ENCODE assay signal across 12 cellular contexts in genomic region chr19:48698046-48698445, GRCh38. TPM values are rescaled to one million over a fixed set of nuclear protein-coding genes. Genes with fewer than 3 reads are reported as not detected.
DNase-seq lines count a peak whose midpoint lies in the region; ATAC-seq and FAIRE-seq lines count a peak whose summit lies in the region.
"Had no signal": no experiment of that assay in that cellular context is flagged by ENCODE, and none has a peak within 500 bp of the region (broad histone marks: within the 10 kb centered on the region; RNA-seq: fewer than 3 reads in every experiment).

No MANE protein-coding gene starts in this region.

- no peak for ATAC-seq in HG03442 (IDR thresholded peaks at IDR 0.05; ENCODE audit: unreplicated experiment)
- no peak for ATAC-seq in stimulated activated naive CD8-positive, alpha-beta T cell treated with anti-CD3 and anti-CD28 coated beads, Interleukin-15, Interleukin-2, amounts not matched to agents 100 U/mL and 50 U/mL, for 24 hours

- H3K4me3 ChIP-seq in H7 (ENCODE audit: insufficient read depth, low read depth, low read length) (no peak overlapping the region), small intestine (ENCODE audit: low read depth in 1 of 2, low read length in 2 of 2) (peak overlapping the region in 1 of 2 donors; percentile 60)
- H3K4me3 ChIP-seq: thyroid gland had no signal

- DNase-seq in H7 (peak; percentile 14), SK-MEL-5 (ENCODE audit: low read depth, low spot score) (peak; percentile 49), epithelial cell of prostate (ENCODE audit: low read depth, low spot score) (no peak), small intestine (peak; percentile 73), NCI-H526 treated with DMSO at 0.1 percent for 48 hours (lab: John Stamatoyannopoulos, UW) (no peak), NCI-H1417 treated with DMSO at 0.1 percent for 48 hours (lab: John Stamatoyannopoulos, UW) (no peak)
- DNase-seq in stimulated activated naive CD8-positive, alpha-beta T cell treated with anti-CD3 and anti-CD28 coated beads, Interleukin-15, Interleukin-2, amounts not matched to agents 100 U/mL and 50 U/mL, for 24 hours = no peak
- DNase-seq: activated effector memory CD4-positive, alpha-beta T cell treated with anti-CD3 and anti-CD28 coated beads, Interleukin-2, amount 50 U/mL, for 16 hours; thyroid gland had no signal

- WGBS in small intestine, 3 donors = 15 to 38% (median 25%) methylated on average over 4 of the region's 4 CpGs

- H3K36me3 ChIP-seq in H7 (replicated peaks; ENCODE audit: control insufficient read depth, insufficient read depth, low read length) = no peaks in the 10 kb centered on the region
- H3K36me3 ChIP-seq in small intestine (ENCODE audit: control insufficient read depth in 2 of 2, insufficient read depth in 2 of 2, low read length in 2 of 2) = peaks cover 2 to 3% of the 10 kb centered on the region in 2 donors
- H3K36me3 ChIP-seq: thyroid gland had no signal

- H3K27me3 ChIP-seq in H7 (ENCODE audit: control insufficient read depth, insufficient read depth, low read length) (no peaks in the 10 kb centered on the region), small intestine (ENCODE audit: control insufficient read depth in 2 of 2, insufficient read depth in 2 of 2, low read length in 2 of 2) (no peaks in the 10 kb centered on the region)
- H3K27me3 ChIP-seq: thyroid gland had no signal

- H3K27ac ChIP-seq in epithelial cell of prostate = peak overlapping the region; percentile 18
- H3K27ac ChIP-seq in small intestine (ENCODE audit: low read depth in 1 of 2, low read length in 1 of 2) = peak overlapping the region; percentile 22 to 29
- H3K27ac ChIP-seq: thyroid gland had no signal

- FAIRE-seq in small intestine (lab: Jason Lieb, UNC) = no peak
- FAIRE-seq: G401.6 had no signal

- H3K9me3 ChIP-seq in small intestine (ENCODE audit: control insufficient read depth, low read depth) = no peaks in the 10 kb centered on the region
- H3K9me3 ChIP-seq: thyroid gland had no signal

- no peaks in the 10 kb centered on the region for H3K4me1 ChIP-seq in small intestine (ENCODE audit: control insufficient read depth in 2 of 2, insufficient read depth in 1 of 2, low read depth in 1 of 2, low read length in 1 of 2)

- in situ Hi-C loops in SK-MEL-5 (cut with HindIII; ENCODE audit: low pct_unique_long_range_greater_than_20kb, low sequenced_read_pairs) = no loop called here

RNA-seq across cellular contexts. Expression of gene FUT2, which starts 2.3 kb away (rescaled TPM):
- total RNA-seq in H7 (2014; rRNA removed; shearing (Covaris generic)) = 0.78 and 1.8 TPM in 2 replicates
- total RNA-seq in SK-MEL-5 (2014; rRNA removed; shearing (Covaris generic)) = not detected in 2 replicates
- polyA plus RNA-seq in SK-MEL-5 (2015; cell fraction: cytosol; rRNA removed) = not detected in 2 replicates
- polyA plus RNA-seq in SK-MEL-5 (2015; cell fraction: nucleus; rRNA removed) = not detected in 2 replicates
- 100 to 1,000 TPM in 2 of 3 donors, 10 to 100 TPM in 1; 64.8 to 201 (median 127) TPM for polyA plus RNA-seq in small intestine

RNA-seq across cellular contexts. Expression of gene MAMSTR, which starts 21.5 kb away (rescaled TPM):
- total RNA-seq in H7 (2014; rRNA removed; shearing (Covaris generic)) = 1.7 and 2.4 TPM in 2 replicates
- 0.35 and 0.50 TPM in 2 replicates for total RNA-seq in SK-MEL-5 (2014; rRNA removed; shearing (Covaris generic))
- 0.14 and 0.30 TPM in 2 replicates for polyA plus RNA-seq in SK-MEL-5 (2015; cell fraction: cytosol; rRNA removed)
- polyA plus RNA-seq in SK-MEL-5 (2015; cell fraction: nucleus; rRNA removed) = 0.26 and 2.0 TPM in 2 replicates
- 1 to 10 TPM in 1 of 3 donors, under 1 TPM in 1, not detected in 1; 0.89 to 1.1 TPM for polyA plus RNA-seq in small intestine

RNA-seq across cellular contexts. Expression of gene NTN5, which starts 25.2 kb away (rescaled TPM):
- total RNA-seq in H7 (2014; rRNA removed; shearing (Covaris generic)) = 0.15 TPM in 1 of 2 replicates, not detected in the other
- 0.05 TPM in 1 of 2 replicates, not detected in the other for total RNA-seq in SK-MEL-5 (2014; rRNA removed; shearing (Covaris generic))
- 0.21 TPM in 1 of 2 replicates, not detected in the other for polyA plus RNA-seq in SK-MEL-5 (2015; cell fraction: cytosol; rRNA removed)
- polyA plus RNA-seq in SK-MEL-5 (2015; cell fraction: nucleus; rRNA removed) = 0.69 and 0.84 TPM in 2 replicates
- polyA plus RNA-seq in small intestine = under 1 TPM in 1 of 3 donors, not detected in 2; 0.24 TPM
- total RNA-seq: epithelial cell of proximal tubule had no signal

RNA-seq across cellular contexts. Expression of gene RASIP1, which starts 42.4 kb away (rescaled TPM):
- 4.5 and 4.6 TPM in 2 replicates for total RNA-seq in H7 (2014; rRNA removed; shearing (Covaris generic))
- 0.71 and 1.2 TPM in 2 replicates for total RNA-seq in SK-MEL-5 (2014; rRNA removed; shearing (Covaris generic))
- 0.23 and 1.1 TPM in 2 replicates for polyA plus RNA-seq in SK-MEL-5 (2015; cell fraction: cytosol; rRNA removed)
- 1.2 and 2.0 TPM in 2 replicates for polyA plus RNA-seq in SK-MEL-5 (2015; cell fraction: nucleus; rRNA removed)
- 10 to 100 TPM in 1 of 3 donors, 1 to 10 TPM in 2; 1.3 to 13.5 (median 3.8) TPM for polyA plus RNA-seq in small intestine

RNA-seq across cellular contexts. Expression of gene IZUMO1, which starts 48.7 kb away (rescaled TPM):
- total RNA-seq in H7 (2014; rRNA removed; shearing (Covaris generic)) = 0.18 and 0.24 TPM in 2 replicates
- not detected in 2 replicates for total RNA-seq in SK-MEL-5 (2014; rRNA removed; shearing (Covaris generic))
- polyA plus RNA-seq in SK-MEL-5 (2015; cell fraction: cytosol; rRNA removed) = not detected in 2 replicates
- not detected in 2 replicates for polyA plus RNA-seq in SK-MEL-5 (2015; cell fraction: nucleus; rRNA removed)
- under 1 TPM in 1 of 3 donors, not detected in 2; 0.45 TPM for polyA plus RNA-seq in small intestine
- total RNA-seq: epithelial cell of proximal tubule had no signal

Comparison
In these comparisons a context has a peak if more than half of its experiments do, and no peak if none do; other contexts are left out.
1. DNase-seq: peak in H7 (single experiment), SK-MEL-5 (single experiment) and small intestine (single experiment); none in epithelial cell of prostate (single experiment), NCI-H526 treated with DMSO at 0.1 percent for 48 hours (single experiment), stimulated activated naive CD8-positive, alpha-beta T cell treated with anti-CD3 and anti-CD28 coated beads, Interleukin-15, Interleukin-2, amounts not matched to agents 100 U/mL and 50 U/mL, for 24 hours (single experiment) and NCI-H1417 treated with DMSO at 0.1 percent for 48 hours (single experiment).